ENCODE assay signal across 10 cellular contexts in the genomic region with DNA sequence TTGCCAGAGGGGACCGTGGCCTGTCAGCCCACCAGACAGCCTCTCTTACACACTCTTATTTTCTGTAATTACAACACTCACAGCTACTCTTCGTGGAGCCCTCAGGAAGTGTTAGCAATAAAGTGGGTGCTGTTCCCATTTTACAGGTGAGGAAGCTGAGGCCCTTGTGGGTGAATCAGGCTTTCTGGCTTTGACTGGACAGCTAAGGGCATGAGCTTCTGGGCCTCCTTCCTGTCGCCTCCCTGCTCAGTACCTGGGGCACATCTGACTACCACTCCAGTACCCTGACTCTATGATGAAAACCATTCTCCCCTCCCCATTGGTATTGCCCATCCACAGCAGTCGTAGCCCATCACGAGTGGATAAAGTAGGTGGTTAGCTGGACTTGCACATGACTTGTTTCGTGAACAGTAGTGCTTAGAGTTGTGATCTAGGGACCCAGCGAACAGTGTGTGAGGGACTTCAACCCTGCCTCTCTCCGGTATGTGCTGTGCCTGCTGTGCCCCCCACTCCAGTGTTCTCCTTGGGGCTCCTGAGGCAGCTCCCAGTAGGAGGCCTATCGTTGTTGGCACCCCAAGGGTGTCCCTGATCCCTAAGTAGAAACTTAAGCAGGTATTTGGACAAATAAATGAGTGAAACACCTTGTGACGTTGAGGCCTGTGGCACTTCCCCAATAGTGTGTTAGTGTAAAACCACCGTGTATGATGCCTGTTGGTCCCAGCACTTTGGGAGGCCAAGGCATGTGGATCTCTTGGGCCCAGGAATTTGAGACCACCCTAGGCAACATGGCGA. TPM values are rescaled to one million over a fixed set of nuclear protein-coding genes. Genes with fewer than 3 reads are reported as not detected.
A peak's percentile ranks its signal among the peaks of the same experiment; 100 is the strongest.
DNase-seq lines count a peak whose midpoint lies in the region; ATAC-seq, FAIRE-seq and TF ChIP-seq lines count a peak whose summit lies in the region.
"Had no signal": no experiment of that assay in that cellular context is flagged by ENCODE, and none has a peak within 500 bp of the region (broad histone marks: within the 10 kb centered on the region; RNA-seq: fewer than 3 reads in every experiment).

No MANE protein-coding gene starts in this region.

- H3K9me3 Mint-ChIP-seq in osteocyte (ENCODE audit: unreplicated experiment) (no peaks in the 10 kb centered on the region), neural progenitor cell (no peaks in the 10 kb centered on the region)

- TF ChIP-seq POLR2A in GM12892 (IDR thresholded peaks at IDR 0.05; ENCODE audit: low read depth, low read length), result 0 out of 2 replicates have a peak, but pooled peaks have one; percentile 17

- peaks cover 60% of the 10 kb centered on the region for H4K20me1 ChIP-seq in Karpas-422 (ENCODE audit: insufficient read depth, low read depth, low read length)
- peaks cover 78% of the 10 kb centered on the region for H4K20me1 ChIP-seq in neural progenitor cell (ENCODE audit: low read depth)

- H3K4me2 ChIP-seq in Karpas-422 (ENCODE audit: low read depth, low read length, poor library complexity, severe bottlenecking), result peak overlapping the region; percentile 24
- H3K4me2 ChIP-seq in neural progenitor cell, result no peak overlapping the region

- H3K27me3 Mint-ChIP-seq in osteocyte (ENCODE audit: unreplicated experiment), result no peaks in the 10 kb centered on the region
- peaks cover 2% of the 10 kb centered on the region for H3K27me3 Mint-ChIP-seq in neural progenitor cell (ENCODE audit: insufficient read depth, low read depth)

- H3K27me3 ChIP-seq in Karpas-422 (ENCODE audit: low read length) (no peaks in the 10 kb centered on the region), neural progenitor cell (no peaks in the 10 kb centered on the region)
- H3K27me3 ChIP-seq: thyroid gland had no signal

- H3K36me3 Mint-ChIP-seq in osteocyte (ENCODE audit: unreplicated experiment) (no peaks in the 10 kb centered on the region), neural progenitor cell (peaks cover 12% of the 10 kb centered on the region)

- H3K9me2 ChIP-seq in Karpas-422 (replicated peaks; ENCODE audit: insufficient read depth, low read length), result no peaks in the 10 kb centered on the region
- H3K9me2 ChIP-seq: SK-N-SH had no signal

- 81 to 94% (median 85%) methylated on average over 12 of the region's 12 CpGs for WGBS in adipose tissue, 3 donors

- H3K4me1 Mint-ChIP-seq in osteocyte (ENCODE audit: unreplicated experiment) (peaks cover 18% of the 10 kb centered on the region), neural progenitor cell (peaks cover 16% of the 10 kb centered on the region)

- TF ChIP-seq CTCF in osteocyte (IDR thresholded peaks at IDR 0.05) (no peak), neural progenitor cell (IDR thresholded peaks at IDR 0.05) (no peak)

- H3F3A ChIP-seq in neural progenitor cell (ENCODE audit: low read depth), result no peaks in the 10 kb centered on the region

- peak; percentile 62 for FAIRE-seq in GM12892 (lab: Jason Lieb, UNC)

- H3K9ac ChIP-seq in Karpas-422 (ENCODE audit: low read length) (no peak overlapping the region), neural progenitor cell (no peak overlapping the region)
- H3K9ac ChIP-seq: SK-N-SH had no signal

- H2AFZ ChIP-seq in Karpas-422 (ENCODE audit: low read length) (no peak overlapping the region), neural progenitor cell (replicated peaks) (no peak overlapping the region)

- peak overlapping the region; percentile 62 for H3K27ac Mint-ChIP-seq in osteocyte (ENCODE audit: unreplicated experiment)
- no peak overlapping the region for H3K27ac Mint-ChIP-seq in neural progenitor cell

- H3K4me3 ChIP-seq in Karpas-422 (ENCODE audit: low read length) (no peak overlapping the region), neural progenitor cell (no peak overlapping the region)
- H3K4me3 ChIP-seq: thyroid gland had no signal

- DNase-seq in GM12892 (ENCODE audit: insufficient read length) (no peak), Karpas-422 (no peak), osteocyte (ENCODE audit: extremely low spot score, unreplicated experiment) (no peak), neural progenitor cell (ENCODE audit: low spot score) (no peak), NCI-H1417 (lab: John Stamatoyannopoulos, UW) (no peak)
- DNase-seq: SK-N-SH, thyroid gland had no signal

- H3K9me3 ChIP-seq in Karpas-422 (ENCODE audit: low read length), result no peaks in the 10 kb centered on the region
- H3K9me3 ChIP-seq in neural progenitor cell (ENCODE audit: low read depth), result no peaks in the 10 kb centered on the region
- H3K9me3 ChIP-seq: SK-N-SH, thyroid gland had no signal

- H3K4me1 ChIP-seq in Karpas-422 (ENCODE audit: low read length) (peaks cover 49% of the 10 kb centered on the region), neural progenitor cell (peaks cover 12% of the 10 kb centered on the region)

- H3K79me2 ChIP-seq in Karpas-422 (ENCODE audit: low read length) (peaks cover 95% of the 10 kb centered on the region), neural progenitor cell (ENCODE audit: low read depth) (peaks cover 99% of the 10 kb centered on the region)

- H3K4me3 Mint-ChIP-seq in osteocyte (ENCODE audit: unreplicated experiment), result no peak overlapping the region
- H3K4me3 Mint-ChIP-seq in neural progenitor cell, result no peak overlapping the region

- H3K36me3 ChIP-seq in Karpas-422 (ENCODE audit: insufficient read depth, low read length), result 0 out of 2 replicates have a peak, but pooled peaks cover 3% of the 10 kb centered on the region
- H3K36me3 ChIP-seq in neural progenitor cell, result no peaks in the 10 kb centered on the region
- H3K36me3 ChIP-seq: thyroid gland had no signal

- H3K27ac ChIP-seq in Karpas-422 (ENCODE audit: low read length) (peak overlapping the region; percentile 75), adipose tissue (ENCODE audit: low read depth, low read length) (peak overlapping the region; percentile 24), neural progenitor cell (no peak overlapping the region)
- H3K27ac ChIP-seq: thyroid gland had no signal

- ATAC-seq in HG03378 (IDR thresholded peaks at IDR 0.05; ENCODE audit: unreplicated experiment) (no peak), GM21825 (IDR thresholded peaks at IDR 0.05; ENCODE audit: unreplicated experiment) (no peak)

RNA-seq across cellular contexts. Expression of gene GATAD2A, which starts 38.6 kb away (rescaled TPM):
- 20.5 TPM for polyA plus RNA-seq in GM12892 (2012; ENCODE audit: missing spikeins)
- 38.4 and 63.4 TPM in 2 replicates for total RNA-seq in Karpas-422 (2014; rRNA removed; shearing (Covaris generic); ENCODE audit: low replicate concordance)
- polyA plus RNA-seq in adipose tissue, result 10 to 100 TPM; 12.6 to 33.8 (median 24.9) TPM
- total RNA-seq in osteocyte (75.6 and 81.3 TPM in 2 replicates), neural progenitor cell (ENCODE audit: low replicate concordance) (37.9 and 49.8 TPM in 2 replicates)
